ENCODE assay signal across 8 cellular contexts in the genomic region with DNA sequence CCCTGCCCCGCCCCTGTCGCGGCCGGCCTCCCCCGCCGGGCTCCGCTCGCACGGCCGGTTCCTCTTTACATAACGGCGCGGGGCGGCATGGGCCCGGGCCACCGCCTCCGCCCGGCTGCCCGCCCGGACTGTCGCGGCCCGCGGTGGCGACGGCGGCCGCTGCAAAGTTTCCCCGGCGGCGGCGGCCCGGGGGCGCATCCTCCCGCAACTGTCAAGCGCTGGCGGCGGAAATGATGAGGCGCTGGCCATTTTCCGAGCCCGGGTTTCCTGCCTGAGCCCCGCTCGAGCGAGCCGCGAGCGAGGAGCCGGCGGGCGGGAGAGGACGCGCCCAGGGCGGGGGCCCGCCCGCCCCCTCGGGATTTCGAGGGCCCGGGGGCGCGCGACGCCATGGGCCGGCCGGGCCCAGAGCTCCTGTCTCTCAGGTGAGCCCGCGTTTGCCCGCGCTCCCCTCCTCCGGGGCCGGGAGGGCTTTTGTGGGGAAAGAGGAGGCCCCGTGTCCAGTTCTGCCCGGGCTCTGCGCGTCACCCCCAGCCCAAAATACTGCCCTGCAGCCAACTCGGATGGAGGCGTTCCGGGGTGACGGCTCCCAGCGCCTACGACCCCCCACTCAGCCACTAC. TPM values are rescaled to one million over a fixed set of nuclear protein-coding genes. Genes with fewer than 3 reads are reported as not detected.
A peak's percentile ranks its signal among the peaks of the same experiment; 100 is the strongest.
DNase-seq lines count a peak whose midpoint lies in the region; ATAC-seq and TF ChIP-seq lines count a peak whose summit lies in the region.

A gene (plus strand): TSS at position 68 of the 618 bp plus-strand sequence. CDS start 12,223 bp downstream, outside the sequence.

- H3K4me1 ChIP-seq in gastrocnemius medialis = peaks cover 49 to 58% of the 10 kb centered on the region in 2 donors

- no peaks in the 10 kb centered on the region for H3K36me3 ChIP-seq in gastrocnemius medialis

- intact Hi-C loops in activated naive CD4-positive, alpha-beta T cell treated with anti-CD3 and anti-CD28 coated beads for 36 hours (cut with micrococcal nuclease) = loop anchor here (1.0 to 10.0 kb wide), 7 partner anchors 141 to 999 kb away; a partner anchor contains a TSS
- intact Hi-C loops in left cardiac atrium (cut with DNase I) (no loop called here), gastrocnemius medialis (cut with DNase I; ENCODE audit: low total_unique reads) (loop anchor here (2.0 to 5.0 kb wide), 4 partner anchors 37 to 361 kb away; a partner anchor contains a TSS)

- no peaks in the 10 kb centered on the region for H3K27me3 ChIP-seq in gastrocnemius medialis

- TF ChIP-seq POLR2A in gastrocnemius medialis (IDR thresholded peaks at IDR 0.05) = peak; percentile 85 to 87

- peak within 1 kb of the TSS; percentile 64 to 78 (median 68) for H3K4me3 ChIP-seq in gastrocnemius medialis

- no peaks in the 10 kb centered on the region for H3K27me3 Mint-ChIP-seq in activated naive CD4-positive, alpha-beta T cell treated with anti-CD3 and anti-CD28 coated beads for 36 hours (ENCODE audit: low read depth)

- CTCF ChIA-PET in activated naive CD4-positive, alpha-beta T cell treated with anti-CD3 and anti-CD28 coated beads for 36 hours (lab: Charles Lee) = interaction anchor here (0.8 to 25.8 kb wide), 2 partner anchors 23 to 45 kb away, joined by 3 to 763 read pairs; no protein-coding TSS in a partner anchor

- H3K4me1 Mint-ChIP-seq in activated naive CD4-positive, alpha-beta T cell treated with anti-CD3 and anti-CD28 coated beads for 36 hours (ENCODE audit: low read depth) = peaks cover 59% of the 10 kb centered on the region

- H3K27ac Mint-ChIP-seq in activated naive CD4-positive, alpha-beta T cell treated with anti-CD3 and anti-CD28 coated beads for 36 hours = peak within 1 kb of the TSS; percentile 96

- peak within 1 kb of the TSS; percentile 78 for H3K4me3 Mint-ChIP-seq in activated naive CD4-positive, alpha-beta T cell treated with anti-CD3 and anti-CD28 coated beads for 36 hours

- H3K36me3 Mint-ChIP-seq in activated naive CD4-positive, alpha-beta T cell treated with anti-CD3 and anti-CD28 coated beads for 36 hours (ENCODE audit: low read depth) = peaks cover 4% of the 10 kb centered on the region

- DNase-seq in DMS 273 treated with DMSO at 0.1 percent for 48 hours (lab: John Stamatoyannopoulos, UW) (peak; percentile 32), NCI-H2171 (lab: John Stamatoyannopoulos, UW) (peak; percentile 62), left cardiac atrium (peak; percentile 84), gastrocnemius medialis (no peak), medulla oblongata (ENCODE audit: extremely low spot score) (no peak), DMS79 (lab: John Stamatoyannopoulos, UW) (no peak)
- DNase-seq in activated naive CD4-positive, alpha-beta T cell treated with anti-CD3 and anti-CD28 coated beads for 36 hours = peak; percentile 86

- no peaks in the 10 kb centered on the region for H3K9me3 ChIP-seq in gastrocnemius medialis

- ATAC-seq in GM21737 (IDR thresholded peaks at IDR 0.05; ENCODE audit: unreplicated experiment) = peak; percentile 3
- peak; percentile 1 to 10 for ATAC-seq in left cardiac atrium
- peak; percentile 37 to 42 for ATAC-seq in gastrocnemius medialis

- no peaks in the 10 kb centered on the region for H3K9me3 Mint-ChIP-seq in activated naive CD4-positive, alpha-beta T cell treated with anti-CD3 and anti-CD28 coated beads for 36 hours

- TF ChIP-seq CTCF in gastrocnemius medialis (IDR thresholded peaks at IDR 0.05 in 4 of 5, conservative IDR thresholded peaks at IDR 0.05 in 1 of 5) = no peak

- peak within 1 kb of the TSS; percentile 71 to 83 (median 83) for H3K27ac ChIP-seq in gastrocnemius medialis

- in situ Hi-C loops in gastrocnemius medialis (cut with MboI; ENCODE audit: low sequenced_read_pairs in 4 of 4) = no loop called here

RNA-seq across cellular contexts. Expression of the gene that starts here (rescaled TPM):
- total RNA-seq in activated naive CD4-positive, alpha-beta T cell treated with anti-CD3 and anti-CD28 coated beads for 36 hours = 10 to 100 TPM; 21.1 to 21.3 TPM
- total RNA-seq in left cardiac atrium (10 to 100 TPM; 27.1 to 39.6 TPM), gastrocnemius medialis (10 to 100 TPM; 10.4 to 20.0 (median 15.5) TPM)

Comparison
In these comparisons a context has a peak if more than half of its experiments do, and no peak if none do; other contexts are left out.
1. DNase-seq: peak in DMS 273 treated with DMSO at 0.1 percent for 48 hours (single experiment), NCI-H2171 (single experiment), activated naive CD4-positive, alpha-beta T cell treated with anti-CD3 and anti-CD28 coated beads for 36 hours (single experiment) and left cardiac atrium (single experiment); none in gastrocnemius medialis (0 of 2), medulla oblongata (single experiment) and DMS79 (single experiment).
2. intact Hi-C loops: an anchor here in activated naive CD4-positive, alpha-beta T cell treated with anti-CD3 and anti-CD28 coated beads for 36 hours (1.0 to 10.0 kb wide) and gastrocnemius medialis (2.0 to 5.0 kb wide); none called in left cardiac atrium.
3. Peak in every context shown above with its lines, with median percentiles within 50 percentile points of each other: ATAC-seq.